17 cellular contexts compared by ENCODE assay signal in the genomic region with DNA sequence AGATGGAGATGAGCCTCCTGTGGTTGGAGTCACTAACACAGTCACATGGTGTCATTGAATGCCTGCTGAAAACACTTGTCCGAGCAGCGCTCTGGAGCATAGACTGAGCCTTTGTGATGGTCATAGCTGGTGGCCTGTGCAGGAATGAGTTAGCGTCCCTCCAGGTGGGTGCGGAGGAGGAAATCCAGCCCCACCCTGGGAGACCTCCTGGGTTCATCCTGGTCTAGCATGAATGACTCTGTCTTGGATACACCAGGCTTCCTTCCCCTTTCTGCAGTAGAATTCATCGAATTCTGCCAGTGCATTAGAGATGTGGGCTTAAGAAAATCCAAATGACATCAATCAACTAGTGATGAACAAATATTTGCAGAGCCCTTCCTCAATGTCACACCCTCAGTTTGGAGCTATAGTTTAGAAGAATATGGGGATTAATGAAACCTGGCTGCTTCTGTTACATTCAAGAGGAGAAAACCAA.
"Had no signal": no experiment of that assay in that cellular context is flagged by ENCODE, and none has a peak within 500 bp of the region (broad histone marks: within the 10 kb centered on the region; RNA-seq: fewer than 3 reads in every experiment).

No MANE protein-coding gene starts in this region.

- H3K36me3 ChIP-seq: heart right ventricle, right lobe of liver, upper lobe of left lung had no signal

- H3K27ac ChIP-seq: epithelial cell of prostate, heart right ventricle, psoas muscle, right lobe of liver, testis, upper lobe of left lung had no signal

- H3K4me2 ChIP-seq: smooth muscle cell had no signal

- ATAC-seq: heart right ventricle; naive thymus-derived CD8-positive, alpha-beta T cell; psoas muscle; right lobe of liver; stimulated activated naive CD8-positive, alpha-beta T cell treated with anti-CD3 and anti-CD28 coated beads, Interleukin-15, Interleukin-2, amounts not matched to agents 100 U/mL and 50 U/mL, for 24 hours had no signal

- DNase-seq: activated CD4-positive, alpha-beta T cell treated with anti-CD3 and anti-CD28 coated beads, Interleukin-2, amount 10 ng/mL, durations not matched to agents 24 days and 14 days; activated CD4-positive, CD25-positive, alpha-beta regulatory T cell; activated gamma-delta T cell treated with Interleukin-2 at 50 U/mL for 16 hours; amniotic stem cell; cortex of kidney; effector memory CD4-positive, alpha-beta T cell; heart right ventricle; naive thymus-derived CD8-positive, alpha-beta T cell; psoas muscle; right lobe of liver; stimulated activated naive CD8-positive, alpha-beta T cell treated with anti-CD3 and anti-CD28 coated beads, Interleukin-15, Interleukin-2, amounts not matched to agents 100 U/mL and 50 U/mL, for 24 hours; testis; upper lobe of left lung had no signal

- FAIRE-seq: frontal cortex, islet of Langerhans had no signal

- H3K4me3 ChIP-seq: heart right ventricle, psoas muscle, right lobe of liver, smooth muscle cell, testis, upper lobe of left lung had no signal

- H3K27me3 ChIP-seq: heart right ventricle, right lobe of liver, testis, upper lobe of left lung had no signal

- H3K9me3 ChIP-seq: heart right ventricle, psoas muscle, right lobe of liver, testis, upper lobe of left lung had no signal
